In the genomic region with DNA sequence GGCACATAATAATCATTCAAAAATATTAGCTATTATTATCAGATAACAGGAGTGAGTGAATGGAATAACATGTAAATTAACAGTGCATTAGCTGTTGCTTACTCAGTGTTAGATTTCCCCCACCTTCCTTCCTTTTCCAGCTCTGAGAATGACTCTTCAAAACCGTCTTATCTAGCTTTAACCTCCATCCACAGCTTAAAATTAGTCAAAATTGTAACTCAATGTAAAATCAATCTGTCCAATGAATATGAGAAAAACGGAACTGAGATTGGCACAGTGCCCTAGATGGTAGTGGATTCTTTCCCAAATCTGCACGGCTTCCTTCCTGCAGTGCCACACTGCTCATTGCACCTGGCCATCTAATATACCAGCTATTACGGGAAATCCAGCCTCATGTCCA, we compare ENCODE assay signal across 16 cellular contexts.
DNase-seq lines count a peak whose midpoint lies in the region; ATAC-seq and TF ChIP-seq lines count a peak whose summit lies in the region.
"Had no signal": no experiment of that assay in that cellular context is flagged by ENCODE, and none has a peak within 500 bp of the region (broad histone marks: within the 10 kb centered on the region; RNA-seq: fewer than 3 reads in every experiment).

No MANE protein-coding gene starts in this region.

- ATAC-seq in GM19467 (IDR thresholded peaks at IDR 0.05; ENCODE audit: unreplicated experiment) (peak; percentile 41), HG03159 (IDR thresholded peaks at IDR 0.05; ENCODE audit: unreplicated experiment) (peak; percentile 69), HG03025 (IDR thresholded peaks at IDR 0.05; ENCODE audit: low FRiP score, unreplicated experiment) (no peak), HG03097 (IDR thresholded peaks at IDR 0.05; ENCODE audit: low FRiP score, unreplicated experiment) (no peak)
- ATAC-seq: GM23338; mucosa of descending colon; stimulated activated naive CD8-positive, alpha-beta T cell treated with anti-CD3 and anti-CD28 coated beads, Interleukin-15, amount 100 ng/mL, for 72 hours had no signal

- TF ChIP-seq CTCF in GM12865 (IDR thresholded peaks at IDR 0.05; ENCODE audit: insufficient read depth, low read depth, low read length, missing control alignments), result no peak

- peak; percentile 35 for DNase-seq in GM12865 (ENCODE audit: low read depth)
- DNase-seq in NOMO-1 treated with DMSO at 0.1 percent for 48 hours (lab: John Stamatoyannopoulos, UW; ENCODE audit: unreplicated experiment), result peak; percentile 70
- DNase-seq in NCI-H1092 (lab: John Stamatoyannopoulos, UW), result no peak
- DNase-seq in activated CD4-positive, CD25-positive, alpha-beta regulatory T cell treated with anti-CD3 and anti-CD28 coated beads, Interleukin-2, amount 50 U/mL, for 72 hours, result no peak
- DNase-seq: activated naive CD4-positive, alpha-beta T cell treated with anti-CD3 and anti-CD28 coated beads for 36 hours; mucosa of descending colon; PC-9; small intestine; stimulated activated naive CD8-positive, alpha-beta T cell treated with anti-CD3 and anti-CD28 coated beads, Interleukin-15, amount 100 ng/mL, for 72 hours; uterus had no signal

- H3K4me3 ChIP-seq in GM12865 (ENCODE audit: low read depth, low read length), result no peak overlapping the region
- H3K4me3 ChIP-seq: GM23338, hepatocyte, mucosa of descending colon, PC-9, uterus had no signal

Comparison
In these comparisons a context has a peak if more than half of its experiments do, and no peak if none do; other contexts are left out.
1. DNase-seq: peak in GM12865 (single experiment) and NOMO-1 treated with DMSO at 0.1 percent for 48 hours (single experiment); none in NCI-H1092 (single experiment) and activated CD4-positive, CD25-positive, alpha-beta regulatory T cell treated with anti-CD3 and anti-CD28 coated beads, Interleukin-2, amount 50 U/mL, for 72 hours (single experiment).
2. ATAC-seq: peak in GM19467 (single experiment) and HG03159 (single experiment); none in HG03025 (single experiment) and HG03097 (single experiment).